Comparison of ENCODE assay signal across 23 cellular contexts in genomic region chr19:40556953-40557530, GRCh38.
"Had no signal": no experiment of that assay in that cellular context is flagged by ENCODE, and none has a peak within 500 bp of the region (broad histone marks: within the 10 kb centered on the region; RNA-seq: fewer than 3 reads in every experiment).

No MANE protein-coding gene starts in this region.

- H3K9ac ChIP-seq: SK-N-SH had no signal

- ATAC-seq: Panc1, PC-3 had no signal

- FAIRE-seq: HTR-8/SVneo had no signal

- H3K27ac ChIP-seq: HL-60, RWPE1 had no signal

- DNase-seq: KBM-7, MV-4-11, NCI-H1048, NCI-H1105, NCI-H1417, NCI-H1436 treated with DMSO at 0.1 percent for 48 hours, NCI-H1694 treated with DMSO at 0.1 percent for 48 hours, NCI-H1930, NCI-H2081 treated with DMSO at 0.1 percent for 48 hours, NCI-H2171, NCI-H226, NCI-H446, NCI-H510A, NCI-H524 treated with DMSO at 0.1 percent for 48 hours, NCI-H69, NCI-H774, PC-3, SHP77, SK-N-SH had no signal

- H3K9me3 ChIP-seq: SK-N-SH had no signal
